ENCODE assay signal across 21 cellular contexts in genomic region chr14:75612157-75612556, GRCh38. TPM values are rescaled to one million over a fixed set of nuclear protein-coding genes. Genes with fewer than 3 reads are reported as not detected.
DNase-seq lines count a peak whose midpoint lies in the region; ATAC-seq and TF ChIP-seq lines count a peak whose summit lies in the region.
"Had no signal": no experiment of that assay in that cellular context is flagged by ENCODE, and none has a peak within 500 bp of the region (broad histone marks: within the 10 kb centered on the region; RNA-seq: fewer than 3 reads in every experiment).

No MANE protein-coding gene starts in this region.

- no peak overlapping the region for H2BK120ac ChIP-seq in neuronal stem cell (ENCODE audit: low read depth, low read length)

- no peak overlapping the region for H2BK15ac ChIP-seq in neuronal stem cell (ENCODE audit: low read length)

- H4K20me1 ChIP-seq in smooth muscle cell (ENCODE audit: low read depth) = no peaks in the 10 kb centered on the region
- H4K20me1 ChIP-seq: BLaER1 treated with 17β-estradiol and CSF1 and Interleukin-3, amounts not matched to agents 10 nM and 100 nM had no signal

- H3K27ac ChIP-seq in adrenal gland (peak overlapping the region in 3 of 5 donors; percentile 29 to 82 (median 81)), mesodermal cell (ENCODE audit: low read depth, low read length, severe bottlenecking) (peak overlapping the region; percentile 59), neuronal stem cell (replicated peaks; ENCODE audit: low read length) (no peak overlapping the region), smooth muscle cell (ENCODE audit: low read depth) (peak overlapping the region; percentile 61)
- H3K27ac ChIP-seq: A549 had no signal

- no peak overlapping the region for H2AK5ac ChIP-seq in neuronal stem cell (ENCODE audit: low read depth, low read length)

- H3K9ac ChIP-seq in neuronal stem cell (ENCODE audit: low read depth, low read length, poor library complexity) (no peak overlapping the region), smooth muscle cell (ENCODE audit: low read depth) (no peak overlapping the region)

- DNase-seq in adrenal gland (no peak), neuronal stem cell (ENCODE audit: low spot score) (no peak), smooth muscle cell (lab: John Stamatoyannopoulos, UW; ENCODE audit: unreplicated experiment) (no peak), HK-2 (ENCODE audit: unreplicated experiment) (no peak)
- DNase-seq: 8988T; ACHN; AML-193; BE2C; CD4-positive, alpha-beta T cell; CD8-positive, alpha-beta memory T cell; DMS53; DMS79 treated with DMSO at 0.1 percent for 48 hours; GF-D8; H9 had no signal

- H3K4me1 ChIP-seq in adrenal gland (replicated peaks in 1 of 2) (peaks cover 30 to 45% of the 10 kb centered on the region in 2 donors), mesodermal cell (ENCODE audit: control insufficient read depth, insufficient read depth, low read length, poor library complexity, severe bottlenecking) (peaks cover 15% of the 10 kb centered on the region), neuronal stem cell (ENCODE audit: control insufficient read depth in 2 of 2, insufficient read depth in 1 of 2, low read depth in 1 of 2, low read length in 2 of 2) (peaks cover 3% of the 10 kb centered on the region in 2 donors), smooth muscle cell (ENCODE audit: low read depth) (peaks cover 9% of the 10 kb centered on the region)
- H3K4me1 ChIP-seq: A549, BE2C had no signal

- intact Hi-C loops in adrenal gland (cut with DNase I) = no loop called here

- H3K4me3 ChIP-seq in adrenal gland (no peak overlapping the region), mesodermal cell (ENCODE audit: extremely low read depth, insufficient read depth, low read length, poor library complexity, severe bottlenecking) (no peak overlapping the region), neuronal stem cell (ENCODE audit: low read length in 2 of 2) (no peak overlapping the region), smooth muscle cell (no peak overlapping the region)
- H3K4me3 ChIP-seq: A549; BLaER1 treated with 17β-estradiol and CSF1 and Interleukin-3, amounts not matched to agents 10 nM and 100 nM; GM23338 had no signal

- no peak overlapping the region for H3K23ac ChIP-seq in neuronal stem cell (ENCODE audit: low read depth, low read length, poor library complexity)

- H2BK5ac ChIP-seq in neuronal stem cell (ENCODE audit: low read length) = no peak overlapping the region

- H3K14ac ChIP-seq in neuronal stem cell (ENCODE audit: low read length) = no peak overlapping the region

- TF ChIP-seq CTCF in adrenal gland (IDR thresholded peaks at IDR 0.05) (no peak), smooth muscle cell (IDR thresholded peaks at IDR 0.05; ENCODE audit: borderline replicate concordance, insufficient read depth, poor library complexity, severe bottlenecking) (no peak)

- H3K36me3 ChIP-seq in adrenal gland (replicated peaks in 1 of 2) (no peaks in the 10 kb centered on the region), mesodermal cell (ENCODE audit: control insufficient read depth, insufficient read depth, low read length) (no peaks in the 10 kb centered on the region), neuronal stem cell (replicated peaks in 1 of 2; ENCODE audit: control insufficient read depth in 2 of 2, insufficient read depth in 2 of 2, low read length in 2 of 2) (no peaks in the 10 kb centered on the region), smooth muscle cell (ENCODE audit: low read depth) (no peaks in the 10 kb centered on the region)
- H3K36me3 ChIP-seq: BE2C had no signal

- H2AFZ ChIP-seq in neuronal stem cell (ENCODE audit: low read length) = peak overlapping the region; percentile 32
- no peak overlapping the region for H2AFZ ChIP-seq in smooth muscle cell (ENCODE audit: low read depth)
- H2AFZ ChIP-seq: GM23338 had no signal

- no peaks in the 10 kb centered on the region for H3K79me2 ChIP-seq in smooth muscle cell (ENCODE audit: low read depth)

- ATAC-seq in GM18858 (IDR thresholded peaks at IDR 0.05; ENCODE audit: unreplicated experiment) = no peak
- ATAC-seq in HG02798 (IDR thresholded peaks at IDR 0.05; ENCODE audit: poor library complexity, unreplicated experiment) = no peak
- ATAC-seq: A549, GM23338, HCT116 had no signal

- H3F3A ChIP-seq in smooth muscle cell (ENCODE audit: low read depth) = peaks cover 15% of the 10 kb centered on the region

- H3K9me3 ChIP-seq in adrenal gland (replicated peaks in 1 of 3) (no peaks in the 10 kb centered on the region), mesodermal cell (ENCODE audit: control insufficient read depth, low read length) (peaks cover 17% of the 10 kb centered on the region), neuronal stem cell (replicated peaks in 1 of 2; ENCODE audit: control insufficient read depth in 2 of 2, insufficient read depth in 1 of 2, low read depth in 1 of 2, low read length in 2 of 2) (peaks cover 1 to 11% of the 10 kb centered on the region in 2 donors), smooth muscle cell (replicated peaks; ENCODE audit: low read depth) (no peaks in the 10 kb centered on the region)
- H3K9me3 ChIP-seq: BE2C had no signal

- H3K18ac ChIP-seq in neuronal stem cell (ENCODE audit: low read length) = no peak overlapping the region

- no peak overlapping the region for H3K4ac ChIP-seq in neuronal stem cell (ENCODE audit: low read length)

- H3K4me2 ChIP-seq in neuronal stem cell (ENCODE audit: insufficient read depth, low read length, poor library complexity, severe bottlenecking) (no peak overlapping the region), smooth muscle cell (peak overlapping the region; percentile 63)
- H3K4me2 ChIP-seq: A549, GM23338 had no signal

- H3K27me3 ChIP-seq in adrenal gland (no peaks in the 10 kb centered on the region), neuronal stem cell (ENCODE audit: control insufficient read depth in 3 of 3, insufficient read depth in 3 of 3, low read depth in 1 of 3, low read length in 3 of 3) (no peaks in the 10 kb centered on the region), smooth muscle cell (ENCODE audit: low read depth) (no peaks in the 10 kb centered on the region)
- H3K27me3 ChIP-seq: BLaER1 treated with 17β-estradiol and CSF1 and Interleukin-3, amounts not matched to agents 10 nM and 100 nM had no signal

- WGBS in adrenal gland, 4 donors = 66 to 82% (median 74%) methylated on average over 4 of the region's 4 CpGs
- WGBS in mesodermal cell (ENCODE audit: insufficient coverage in 2 of 2), 2 experiments = 92% methylated on average over 3 of the region's 4 CpGs; no CpG with 5 or more reads in 1 of the 2 experiments
- no CpG with 5 or more reads among the region's 4 CpGs for WGBS in neuronal stem cell (ENCODE audit: extremely low coverage in 2 of 2, insufficient read length in 2 of 2, insufficient replicate concordance in 1 of 2), 2 donors
- 28% methylated on average over 4 of the region's 4 CpGs for WGBS in smooth muscle cell (ENCODE audit: low lambda C conversion rate)

- no peak overlapping the region for H4K91ac ChIP-seq in neuronal stem cell (ENCODE audit: low read depth, low read length, poor library complexity)

- H2BK12ac ChIP-seq in neuronal stem cell (ENCODE audit: low read length) = no peak overlapping the region

- no peak for TF ChIP-seq POLR2A in adrenal gland (IDR thresholded peaks at IDR 0.05)

- no peaks in the 10 kb centered on the region for H3K79me1 ChIP-seq in neuronal stem cell (ENCODE audit: low read depth, low read length)

- no peak overlapping the region for H4K8ac ChIP-seq in neuronal stem cell (ENCODE audit: low read depth, low read length)

RNA-seq across cellular contexts. Expression of gene FLVCR2, which starts 33.7 kb away (rescaled TPM):
- total RNA-seq in adrenal gland (100 to 1,000 TPM in 1 of 8 donors, 10 to 100 TPM in 7; 18.0 to 428 (median 26.2) TPM), smooth muscle cell (3.9 and 13.3 TPM in 2 replicates)
- polyA plus RNA-seq in adrenal gland (10 to 100 TPM in 2 of 3 donors, 1 to 10 TPM in 1; 8.8 to 29.9 (median 13.0) TPM), smooth muscle cell (3.0 and 3.5 TPM in 2 replicates)
- 2.2 TPM for polyA plus RNA-seq in mesodermal cell (2013, experiment 1 of 2)
- polyA plus RNA-seq in mesodermal cell (2013, experiment 2 of 2) = 1.3 TPM
- polyA plus RNA-seq in neuronal stem cell (2013, experiment 1 of 2) = 2.4 TPM
- 2.0 TPM for polyA plus RNA-seq in neuronal stem cell (2013, experiment 2 of 2)

RNA-seq across cellular contexts. Expression of gene ERG28, which starts 48.5 kb away (rescaled TPM):
- 10 to 100 TPM; 12.1 to 49.5 (median 21.6) TPM for total RNA-seq in adrenal gland
- polyA plus RNA-seq in adrenal gland = 100 to 1,000 TPM in 1 of 3 donors, 10 to 100 TPM in 2; 33.9 to 106 (median 46.1) TPM
- 45.4 TPM for polyA plus RNA-seq in mesodermal cell (2013, experiment 1 of 2)
- 42.8 TPM for polyA plus RNA-seq in mesodermal cell (2013, experiment 2 of 2)
- 61.0 TPM for polyA plus RNA-seq in neuronal stem cell (2013, experiment 1 of 2)
- 60.6 TPM for polyA plus RNA-seq in neuronal stem cell (2013, experiment 2 of 2)
- total RNA-seq in smooth muscle cell = 34.6 and 35.0 TPM in 2 replicates
- polyA plus RNA-seq in smooth muscle cell = 44.9 and 45.2 TPM in 2 replicates

RNA-seq across cellular contexts. Expression of gene TTLL5, which starts 48.9 kb away (rescaled TPM):
- total RNA-seq in adrenal gland (10 to 100 TPM; 13.5 to 34.0 (median 24.1) TPM), smooth muscle cell (28.4 and 38.0 TPM in 2 replicates)
- polyA plus RNA-seq in adrenal gland (10 to 100 TPM; 12.7 to 30.1 (median 18.6) TPM), smooth muscle cell (12.6 and 16.2 TPM in 2 replicates)
- 26.8 TPM for polyA plus RNA-seq in mesodermal cell (2013, experiment 1 of 2)
- 24.8 TPM for polyA plus RNA-seq in mesodermal cell (2013, experiment 2 of 2)
- polyA plus RNA-seq in neuronal stem cell (2013, experiment 1 of 2) = 25.2 TPM
- 26.5 TPM for polyA plus RNA-seq in neuronal stem cell (2013, experiment 2 of 2)
